Comparison of ENCODE assay signal across 1 cellular context in the genomic region with DNA sequence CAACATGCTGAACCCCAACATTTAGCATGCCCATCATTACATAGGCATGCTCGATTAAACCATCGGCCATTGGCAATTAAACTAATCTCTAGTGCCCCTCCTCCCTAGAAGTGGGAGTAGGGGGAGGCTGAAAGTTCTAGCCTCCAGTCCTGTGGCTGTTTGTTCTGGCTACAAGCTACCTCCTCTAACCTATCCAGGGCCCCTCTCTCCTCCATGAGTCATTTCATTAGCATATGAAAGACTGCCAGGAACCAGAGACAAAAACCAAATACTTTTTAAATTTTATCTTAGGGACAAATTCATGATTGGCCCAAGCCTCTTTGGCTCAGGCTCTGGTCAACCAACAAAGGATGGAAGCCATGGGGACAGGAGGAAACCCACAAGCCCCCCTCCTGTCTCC.
TF ChIP-seq lines count a peak whose summit lies in the region.

No MANE protein-coding gene starts in this region.

TF ChIP-seq in GM23338, 12 proteins besides CTCF, POLR2A, EP300 and RAD21 (continued from another document):
- TF ChIP-seq REST (IDR thresholded peaks at IDR 0.05; ENCODE audit: unreplicated experiment): no peak
- TF ChIP-seq ZNF114 (CRISPR knock-in tag; IDR thresholded peaks at IDR 0.05): no peak
- TF ChIP-seq JUNB (IDR thresholded peaks at IDR 0.05; ENCODE audit: unreplicated experiment): no peak
- TF ChIP-seq POLR2AphosphoS5 (IDR thresholded peaks at IDR 0.05; ENCODE audit: low read depth): no peak
